Comparison of ENCODE assay signal across 15 cellular contexts in genomic region chr5:181235689-181236366, GRCh38. TPM values are rescaled to one million over a fixed set of nuclear protein-coding genes. Genes with fewer than 3 reads are reported as not detected.
DNase-seq lines count a peak whose midpoint lies in the region; ATAC-seq and TF ChIP-seq lines count a peak whose summit lies in the region.
"Had no signal": no experiment of that assay in that cellular context is flagged by ENCODE, and none has a peak within 500 bp of the region (broad histone marks: within the 10 kb centered on the region; RNA-seq: fewer than 3 reads in every experiment).

No MANE protein-coding gene starts in this region.

- no peak overlapping the region for H3K4me3 ChIP-seq in CD8-positive, alpha-beta T cell (ENCODE audit: low read depth, low read length)
- H3K4me3 ChIP-seq in iPS-15b (ENCODE audit: low read depth, low read length) (no peak overlapping the region), testis (no peak overlapping the region)
- H3K4me3 ChIP-seq: MG63, psoas muscle had no signal

- H3K9me3 Mint-ChIP-seq in CD8-positive, alpha-beta T cell, result no peaks in the 10 kb centered on the region

- no peak for DNase-seq in CD8-positive, alpha-beta T cell
- DNase-seq in T-helper 17 cell, result no peak
- DNase-seq in nucleus accumbens (lab: John Stamatoyannopoulos, UW), result no peak
- DNase-seq in posterior vena cava (ENCODE audit: low spot score), result no peak
- DNase-seq in testis, result no peak
- DNase-seq in A172 (ENCODE audit: low spot score), result no peak
- DNase-seq: activated CD4-positive, CD25-positive, alpha-beta regulatory T cell treated with anti-CD3 and anti-CD28 coated beads, Interleukin-2, amount 50 U/mL, for 72 hours; dermis blood vessel endothelial cell; NCI-H446 treated with DMSO at 0.1 percent for 48 hours; psoas muscle; stimulated activated CD4-positive, alpha-beta T cell treated with anti-CD3 and anti-CD28 coated beads, Interleukin-2, amount 100 ng/mL, for 24 hours; stimulated activated naive CD8-positive, alpha-beta T cell treated with anti-CD3 and anti-CD28 coated beads, Interleukin-15, Interleukin-2, amounts not matched to agents 100 U/mL and 50 U/mL, for 24 hours had no signal

- H3K36me3 ChIP-seq in CD8-positive, alpha-beta T cell (ENCODE audit: insufficient read depth, low read length), result peaks cover 75% of the 10 kb centered on the region
- H3K36me3 ChIP-seq in iPS-15b (ENCODE audit: control insufficient read depth, insufficient read depth, low read length) (peaks cover 74% of the 10 kb centered on the region), testis (ENCODE audit: low read depth, missing control alignments) (no peaks in the 10 kb centered on the region)

- no peaks in the 10 kb centered on the region for H3K27me3 Mint-ChIP-seq in CD8-positive, alpha-beta T cell (ENCODE audit: low read depth)
- H3K27me3 Mint-ChIP-seq in T-helper 17 cell, result no peaks in the 10 kb centered on the region

- CTCF ChIA-PET in CD8-positive, alpha-beta T cell (lab: Charles Lee), result no interaction called here

- H3K4me1 ChIP-seq in CD8-positive, alpha-beta T cell (ENCODE audit: insufficient read depth, low read length), result no peaks in the 10 kb centered on the region
- H3K4me1 ChIP-seq in iPS-15b (ENCODE audit: control insufficient read depth, insufficient read depth, low read length), result no peaks in the 10 kb centered on the region
- no peaks in the 10 kb centered on the region for H3K4me1 ChIP-seq in testis
- H3K4me1 ChIP-seq: psoas muscle had no signal

- H3K4me3 Mint-ChIP-seq in CD8-positive, alpha-beta T cell, result no peak overlapping the region
- no peak overlapping the region for H3K4me3 Mint-ChIP-seq in T-helper 17 cell

- peaks cover 90% of the 10 kb centered on the region for H3K36me3 Mint-ChIP-seq in CD8-positive, alpha-beta T cell
- H3K36me3 Mint-ChIP-seq in T-helper 17 cell (ENCODE audit: low read depth), result peaks cover 13% of the 10 kb centered on the region

- H3K9ac ChIP-seq in iPS-15b (ENCODE audit: low read depth, low read length), result peak overlapping the region; percentile 3

- no peaks in the 10 kb centered on the region for H3K9me3 ChIP-seq in CD8-positive, alpha-beta T cell (ENCODE audit: low read length)
- H3K9me3 ChIP-seq in T-helper 17 cell (ENCODE audit: control insufficient read depth, low read length, poor library complexity, severe bottlenecking) (no peaks in the 10 kb centered on the region), iPS-15b (ENCODE audit: control insufficient read depth, insufficient read depth, low read length) (no peaks in the 10 kb centered on the region), testis (no peaks in the 10 kb centered on the region)
- H3K9me3 ChIP-seq: MG63, psoas muscle had no signal

- H3K27ac ChIP-seq in CD8-positive, alpha-beta T cell (ENCODE audit: low read depth, low read length), result no peak overlapping the region
- no peak overlapping the region for H3K27ac ChIP-seq in testis
- H3K27ac ChIP-seq: psoas muscle had no signal

- 75 to 79% methylated on average over 5 of the region's 5 CpGs for WGBS in testis, 2 donors

- TF ChIP-seq POLR2A in GM19193 (IDR thresholded peaks at IDR 0.05; ENCODE audit: extremely low read depth, insufficient read depth, insufficient read length) (peak; percentile 13), testis (IDR thresholded peaks at IDR 0.05) (no peak)

- peaks cover 34% of the 10 kb centered on the region for H3K4me1 Mint-ChIP-seq in CD8-positive, alpha-beta T cell (ENCODE audit: low read depth)
- peaks cover 17% of the 10 kb centered on the region for H3K4me1 Mint-ChIP-seq in T-helper 17 cell

- ATAC-seq in CD8-positive, alpha-beta T cell, result no peak
- no peak for ATAC-seq in T-helper 17 cell
- ATAC-seq: psoas muscle had no signal

- POLR2A ChIA-PET in CD8-positive, alpha-beta T cell (lab: Charles Lee), result interaction anchor here (0.7 to 3.9 kb wide), 4 partner anchors 9 to 26 kb away, joined by 3 to 17 read pairs (median 6); partner anchors contain the start of genes TRIM41 and TRIM52

- intact Hi-C loops in CD8-positive, alpha-beta T cell (cut with DNase I, micrococcal nuclease), result no loop called here
- intact Hi-C loops in posterior vena cava (cut with DNase I), result no loop called here
- intact Hi-C loops in testis (cut with DNase I; ENCODE audit: low total_unique reads), result no loop called here

- no peaks in the 10 kb centered on the region for H3K27me3 ChIP-seq in CD8-positive, alpha-beta T cell (ENCODE audit: insufficient read depth, low read length)
- H3K27me3 ChIP-seq in iPS-15b (ENCODE audit: control insufficient read depth, insufficient read depth, low read length), result no peaks in the 10 kb centered on the region
- H3K27me3 ChIP-seq in testis, result no peaks in the 10 kb centered on the region
- H3K27me3 ChIP-seq: MG63 had no signal

- H3K27ac Mint-ChIP-seq in CD8-positive, alpha-beta T cell, result peak overlapping the region; percentile 41
- peak overlapping the region; percentile 78 for H3K27ac Mint-ChIP-seq in T-helper 17 cell

- TF ChIP-seq CTCF in CD8-positive, alpha-beta T cell (IDR thresholded peaks at IDR 0.05), result no peak
- no peak for TF ChIP-seq CTCF in testis (IDR thresholded peaks at IDR 0.05)

RNA-seq across cellular contexts. Expression of gene RACK1, which starts 7.9 kb away (rescaled TPM):
- 1,000 to 10,000 TPM; 2,370 to 2,438 TPM for total RNA-seq in CD8-positive, alpha-beta T cell
- total RNA-seq in T-helper 17 cell (1,000 to 10,000 TPM; 2,138 to 2,163 TPM), posterior vena cava (1,000 to 10,000 TPM; 1,013 to 1,030 TPM), testis (1,000 to 10,000 TPM in 1 of 2 donors, 100 to 1,000 TPM in 1; 777 to 1,606 TPM)
- 1,149 TPM for polyA plus RNA-seq in testis (ENCODE audit: insufficient read depth, low read depth, low replicate concordance)
- 2,696 and 2,799 TPM in 2 replicates for total RNA-seq in A172 (2014; rRNA removed; shearing (Covaris generic))

RNA-seq across cellular contexts. Expression of gene TRIM41, which starts 12.7 kb away (rescaled TPM):
- total RNA-seq in CD8-positive, alpha-beta T cell, result 10 to 100 TPM; 20.9 to 22.2 TPM
- total RNA-seq in T-helper 17 cell (10 to 100 TPM; 23.4 to 29.6 TPM), posterior vena cava (10 to 100 TPM; 15.2 to 20.4 TPM), testis (10 to 100 TPM; 39.6 to 53.1 TPM)
- 61.5 TPM for polyA plus RNA-seq in testis (ENCODE audit: insufficient read depth, low read depth, low replicate concordance)
- total RNA-seq in A172 (2014; rRNA removed; shearing (Covaris generic)), result 10.3 and 18.2 TPM in 2 replicates

RNA-seq across cellular contexts. Expression of gene TRIM52, which starts 25.1 kb away (rescaled TPM):
- 10 to 100 TPM; 23.7 to 28.8 TPM for total RNA-seq in CD8-positive, alpha-beta T cell
- total RNA-seq in T-helper 17 cell, result 10 to 100 TPM; 32.2 to 34.6 TPM
- total RNA-seq in posterior vena cava, result 10 to 100 TPM in 1 of 2 donors, 1 to 10 TPM in 1; 9.5 to 12.1 TPM
- 10 to 100 TPM; 28.4 to 32.8 TPM for total RNA-seq in testis
- 19.3 TPM for polyA plus RNA-seq in testis (ENCODE audit: insufficient read depth, low read depth, low replicate concordance)
- 8.5 and 13.2 TPM in 2 replicates for total RNA-seq in A172 (2014; rRNA removed; shearing (Covaris generic))

RNA-seq across cellular contexts. Expression of gene TRIM7, which starts 30.8 kb away (rescaled TPM):
- under 1 TPM; 0.72 to 0.95 TPM for total RNA-seq in CD8-positive, alpha-beta T cell
- total RNA-seq in T-helper 17 cell (1 to 10 TPM; 2.2 to 3.5 TPM), posterior vena cava (1 to 10 TPM; 3.1 to 3.5 TPM), testis (under 1 TPM; 0.43 to 0.87 TPM)
- polyA plus RNA-seq in testis (ENCODE audit: insufficient read depth, low read depth, low replicate concordance), result 0.47 TPM
- 19.0 and 29.8 TPM in 2 replicates for total RNA-seq in A172 (2014; rRNA removed; shearing (Covaris generic))
